Comparison of ENCODE assay signal across 19 cellular contexts in genomic region chr2:196123679-196124373, GRCh38. TPM values are rescaled to one million over a fixed set of nuclear protein-coding genes. Genes with fewer than 3 reads are reported as not detected.
DNase-seq lines count a peak whose midpoint lies in the region; ATAC-seq and TF ChIP-seq lines count a peak whose summit lies in the region.
"Had no signal": no experiment of that assay in that cellular context is flagged by ENCODE, and none has a peak within 500 bp of the region (broad histone marks: within the 10 kb centered on the region; RNA-seq: fewer than 3 reads in every experiment).

No MANE protein-coding gene starts in this region.

- H3K36me3 ChIP-seq in mesodermal cell (ENCODE audit: control insufficient read depth, insufficient read depth, low read length) (no peaks in the 10 kb centered on the region), spleen (no peaks in the 10 kb centered on the region), stomach (no peaks in the 10 kb centered on the region)
- H3K36me3 ChIP-seq: HAP-1, heart left ventricle, neutrophil, thyroid gland had no signal

- peaks cover 5% of the 10 kb centered on the region for H3K9me3 Mint-ChIP-seq in activated CD8-positive, alpha-beta memory T cell treated with anti-CD3 and anti-CD28 coated beads, Interleukin-2, amount 10 ng/mL, durations not matched to agents 7 days and 5 days (ENCODE audit: low read depth)

- 93 to 100% methylated on average over 2 to 3 of the region's 6 CpGs for WGBS in mesodermal cell (ENCODE audit: insufficient coverage in 2 of 2), 2 experiments
- 87 to 92% (median 91%) methylated on average over 6 of the region's 6 CpGs for WGBS in spleen, 5 donors
- 59 to 68% (median 65%) methylated on average over 6 of the region's 6 CpGs for WGBS in stomach, 5 donors

- peaks cover 7% of the 10 kb centered on the region; the same call in 1 of the 2 replicates for H3K9me3 ChIP-seq in AG04450 (ENCODE audit: control insufficient read depth, insufficient read depth, low read length)
- peaks cover 12% of the 10 kb centered on the region for H3K9me3 ChIP-seq in mesodermal cell (ENCODE audit: control insufficient read depth, low read length)
- H3K9me3 ChIP-seq in spleen: peaks cover 0 to 36% (median 18%) of the 10 kb centered on the region in 8 donors
- peaks cover 0 to 16% (median 6%) of the 10 kb centered on the region in 4 donors for H3K9me3 ChIP-seq in stomach
- H3K9me3 ChIP-seq: HAP-1, thyroid gland had no signal

- CTCF ChIA-PET in AG04450 (lab: Charles Lee): interaction anchor here (0.6 kb wide), 1 partner anchor 55 kb away, joined by 3 read pairs; the partner anchor contains the start of gene DNAH7
- CTCF ChIA-PET in activated CD8-positive, alpha-beta memory T cell treated with anti-CD3 and anti-CD28 coated beads, Interleukin-2, amount 10 ng/mL, durations not matched to agents 7 days and 5 days (lab: Charles Lee): interaction anchor here (1.1 to 1.4 kb wide), 3 partner anchors 17 to 330 kb away, joined by 3 read pairs; no protein-coding TSS in a partner anchor

- no peaks in the 10 kb centered on the region for H3K4me1 Mint-ChIP-seq in activated CD8-positive, alpha-beta memory T cell treated with anti-CD3 and anti-CD28 coated beads, Interleukin-2, amount 10 ng/mL, durations not matched to agents 7 days and 5 days

- DNase-seq in AG04450 (ENCODE audit: low read depth, low spot score) (no peak), NCI-H226 (peak; percentile 74), spleen (no peak), stomach (no peak)
- no peak for DNase-seq in activated CD8-positive, alpha-beta memory T cell treated with anti-CD3 and anti-CD28 coated beads, Interleukin-2, amount 10 ng/mL, durations not matched to agents 7 days and 5 days
- DNase-seq: activated T-cell treated with anti-CD3 and anti-CD28 coated beads, Interleukin-2, amount 50 U/mL, for 24 hours; amniotic stem cell; effector CD8-positive, alpha-beta T cell; heart left ventricle; NCI-H2227 treated with DMSO at 0.1 percent for 48 hours; stimulated activated CD4-positive, alpha-beta T cell treated with anti-CD3 and anti-CD28 coated beads, Interleukin-12 subunit alpha, Interleukin-12 subunit beta, amount 100 ng/mL, for 4 hours; SW 1271; thyroid gland had no signal

- no peak overlapping the region for H3K4me3 Mint-ChIP-seq in activated CD8-positive, alpha-beta memory T cell treated with anti-CD3 and anti-CD28 coated beads, Interleukin-2, amount 10 ng/mL, durations not matched to agents 7 days and 5 days
- H3K4me3 Mint-ChIP-seq: activated T-cell treated with anti-CD3 and anti-CD28 coated beads, Interleukin-2, amount 50 U/mL, for 24 hours had no signal

- intact Hi-C loops in spleen (cut with DNase I; ENCODE audit: low total_unique reads) (no loop called here), stomach (cut with DNase I; ENCODE audit: low total_unique reads) (no loop called here)

- POLR2A ChIA-PET in AG04450 (lab: Yijun Ruan, JAX): interaction anchor here (1.2 kb wide), 1 partner anchor 10 kb away, joined by 4 read pairs; no protein-coding TSS in a partner anchor

- peak overlapping the region; percentile 40 for H3K27ac ChIP-seq in AG04450 (ENCODE audit: low read depth, low read length)
- peak overlapping the region; percentile 49 for H3K27ac ChIP-seq in cingulate gyrus (ENCODE audit: low read depth, low read length)
- H3K27ac ChIP-seq in mesodermal cell (ENCODE audit: low read depth, low read length, severe bottlenecking): peak overlapping the region; percentile 92
- H3K27ac ChIP-seq in spleen: no peak overlapping the region
- H3K27ac ChIP-seq in stomach: no peak overlapping the region
- H3K27ac ChIP-seq: A549, neutrophil, thyroid gland had no signal

- TF ChIP-seq EP300 in stomach (IDR thresholded peaks at IDR 0.05): no peak

- TF ChIP-seq POLR2A in spleen (IDR thresholded peaks at IDR 0.05): no peak
- TF ChIP-seq POLR2A in stomach (IDR thresholded peaks at IDR 0.05): no peak

- ATAC-seq in activated CD8-positive, alpha-beta memory T cell treated with anti-CD3 and anti-CD28 coated beads, Interleukin-2, amount 10 ng/mL, durations not matched to agents 7 days and 5 days: no peak
- no peak for ATAC-seq in GM18519 (IDR thresholded peaks at IDR 0.05; ENCODE audit: low FRiP score, unreplicated experiment)
- ATAC-seq: A549 had no signal

- H3K27me3 ChIP-seq in AG04450 (ENCODE audit: control insufficient read depth, insufficient read depth, low read length) (no peaks in the 10 kb centered on the region), spleen (replicated peaks in 1 of 7) (no peaks in the 10 kb centered on the region), stomach (no peaks in the 10 kb centered on the region)
- H3K27me3 ChIP-seq: heart left ventricle, neutrophil, thyroid gland had no signal

- peaks cover 3% of the 10 kb centered on the region for H3K36me3 Mint-ChIP-seq in activated CD8-positive, alpha-beta memory T cell treated with anti-CD3 and anti-CD28 coated beads, Interleukin-2, amount 10 ng/mL, durations not matched to agents 7 days and 5 days

- peaks cover 4% of the 10 kb centered on the region for H3K27me3 Mint-ChIP-seq in activated CD8-positive, alpha-beta memory T cell treated with anti-CD3 and anti-CD28 coated beads, Interleukin-2, amount 10 ng/mL, durations not matched to agents 7 days and 5 days
- H3K27me3 Mint-ChIP-seq: activated T-cell treated with anti-CD3 and anti-CD28 coated beads, Interleukin-2, amount 50 U/mL, for 24 hours had no signal

- H3K4me1 ChIP-seq in mesodermal cell (ENCODE audit: control insufficient read depth, insufficient read depth, low read length, poor library complexity, severe bottlenecking): peaks cover 13% of the 10 kb centered on the region
- H3K4me1 ChIP-seq in spleen: no peaks in the 10 kb centered on the region
- no peaks in the 10 kb centered on the region for H3K4me1 ChIP-seq in stomach
- H3K4me1 ChIP-seq: A549, HAP-1, thyroid gland had no signal

- H3K4me3 ChIP-seq in AG04450 (ENCODE audit: low read depth, low read length) (no peak overlapping the region), mesodermal cell (ENCODE audit: extremely low read depth, insufficient read depth, low read length, poor library complexity, severe bottlenecking) (no peak overlapping the region), spleen (no peak overlapping the region), stomach (no peak overlapping the region)
- H3K4me3 ChIP-seq: A549, HAP-1, heart left ventricle, thyroid gland had no signal

- H3K27ac Mint-ChIP-seq in activated CD8-positive, alpha-beta memory T cell treated with anti-CD3 and anti-CD28 coated beads, Interleukin-2, amount 10 ng/mL, durations not matched to agents 7 days and 5 days: no peak overlapping the region
- H3K27ac Mint-ChIP-seq: activated T-cell treated with anti-CD3 and anti-CD28 coated beads, Interleukin-2, amount 50 U/mL, for 24 hours had no signal

- no peak for TF ChIP-seq CTCF in AG04450 (IDR thresholded peaks at IDR 0.05; ENCODE audit: low read depth, low read length)
- TF ChIP-seq CTCF in spleen (IDR thresholded peaks at IDR 0.05 in 8 of 11, conservative IDR thresholded peaks at IDR 0.05 in 3 of 11): no peak
- TF ChIP-seq CTCF in stomach (IDR thresholded peaks at IDR 0.05): no peak

RNA-seq across cellular contexts. Expression of gene STK17B, which starts 47.6 kb away (rescaled TPM):
- 26.0 and 31.8 TPM in 2 replicates for polyA plus RNA-seq in AG04450 (2011; rRNA removed)
- 20.7 and 34.9 TPM in 2 replicates for polyA minus RNA-seq in AG04450 (2011; rRNA and poly(A)+ RNA removed)
- polyA plus RNA-seq in mesodermal cell (2013, experiment 1 of 2): 22.7 TPM
- 29.4 TPM for polyA plus RNA-seq in mesodermal cell (2013, experiment 2 of 2)
- 100 to 1,000 TPM; 389 to 511 TPM for total RNA-seq in activated CD8-positive, alpha-beta memory T cell treated with anti-CD3 and anti-CD28 coated beads, Interleukin-2, amount 10 ng/mL, durations not matched to agents 7 days and 5 days
- 100 to 1,000 TPM; 171 to 248 (median 196) TPM for total RNA-seq in spleen
- polyA plus RNA-seq in spleen: 10 to 100 TPM; 48.7 to 56.3 (median 51.9) TPM
- total RNA-seq in stomach: 10 to 100 TPM in 4 of 5 donors, 1 to 10 TPM in 1; 9.3 to 76.4 (median 18.7) TPM
- polyA plus RNA-seq in stomach: 1 to 10 TPM; 3.4 to 8.6 (median 7.9) TPM

RNA-seq across cellular contexts. Expression of gene DNAH7, which starts 55.2 kb away (rescaled TPM):
- polyA plus RNA-seq in AG04450 (2011; rRNA removed) (0.74 and 1.2 TPM in 2 replicates), spleen (under 1 TPM; 0.06 to 0.56 (median 0.11) TPM), stomach (under 1 TPM; 0.15 to 0.61 (median 0.37) TPM)
- 0.22 and 1.0 TPM in 2 replicates for polyA minus RNA-seq in AG04450 (2011; rRNA and poly(A)+ RNA removed)
- 1.00 TPM for polyA plus RNA-seq in mesodermal cell (2013, experiment 1 of 2)
- 0.51 TPM for polyA plus RNA-seq in mesodermal cell (2013, experiment 2 of 2)
- total RNA-seq in activated CD8-positive, alpha-beta memory T cell treated with anti-CD3 and anti-CD28 coated beads, Interleukin-2, amount 10 ng/mL, durations not matched to agents 7 days and 5 days: under 1 TPM in 1 of 2 experiments, not detected in 1; 0.20 TPM
- total RNA-seq in spleen (1 to 10 TPM in 1 of 7 donors, under 1 TPM in 6; 0.24 to 1.9 (median 0.33) TPM), stomach (10 to 100 TPM in 1 of 5 donors, 1 to 10 TPM in 3, under 1 TPM in 1; 0.58 to 48.1 (median 1.7) TPM)

Comparison
In these comparisons a context has a peak if more than half of its experiments do, and no peak if none do; other contexts are left out.
1. H3K27ac ChIP-seq: peak in AG04450 (single experiment), cingulate gyrus (single experiment) and mesodermal cell (single experiment); none in spleen (0 of 8) and stomach (0 of 5).